Comparison of ENCODE assay signal across 17 cellular contexts in genomic region chr5:150234606-150235547, GRCh38. TPM values are rescaled to one million over a fixed set of nuclear protein-coding genes. Genes with fewer than 3 reads are reported as not detected.
A peak's percentile ranks its signal among the peaks of the same experiment; 100 is the strongest.
DNase-seq lines count a peak whose midpoint lies in the region; ATAC-seq and TF ChIP-seq lines count a peak whose summit lies in the region.
"Had no signal": no experiment of that assay in that cellular context is flagged by ENCODE, and none has a peak within 500 bp of the region (broad histone marks: within the 10 kb centered on the region; RNA-seq: fewer than 3 reads in every experiment).

No MANE protein-coding gene starts in this region.

- TF ChIP-seq CTCF in osteoblast (IDR thresholded peaks at IDR 0.05; ENCODE audit: extremely low read depth, low read depth, low read length), result no peak

- no peak overlapping the region for H3K27ac ChIP-seq in osteoblast (ENCODE audit: low read depth, low read length)
- H3K27ac ChIP-seq: 22Rv1, foreskin keratinocyte, parathyroid adenoma had no signal

- CTCF ChIA-PET in activated CD4-positive, alpha-beta memory T cell treated with anti-CD3 and anti-CD28 coated beads for 36 hours (lab: Charles Lee), result interaction anchor here (0.7 kb wide), 1 partner anchor 17 kb away, joined by 3 read pairs; no protein-coding TSS in a partner anchor

- H3K4me1 Mint-ChIP-seq in dendritic cell treated with granulocyte-macrophage colony-stimulating factor and Interleukin-4, amounts not matched to agents 40 ng/mL and 50 ng/mL, for 4 days (ENCODE audit: low read depth), result peaks cover 27% of the 10 kb centered on the region
- no peaks in the 10 kb centered on the region for H3K4me1 Mint-ChIP-seq in activated CD4-positive, alpha-beta memory T cell treated with anti-CD3 and anti-CD28 coated beads for 36 hours (ENCODE audit: low read depth)
- H3K4me1 Mint-ChIP-seq: activated naive CD4-positive, alpha-beta T cell treated with anti-CD3 and anti-CD28 coated beads, Interleukin-2, amount 50 U/mL, for 24 hours had no signal

- no peaks in the 10 kb centered on the region for H3K27me3 ChIP-seq in osteoblast (ENCODE audit: insufficient read depth, low read length)
- H3K27me3 ChIP-seq: BE2C, foreskin keratinocyte had no signal

- H3K36me3 ChIP-seq in osteoblast (ENCODE audit: insufficient read depth, low read length), result no peaks in the 10 kb centered on the region
- H3K36me3 ChIP-seq: BE2C had no signal

- intact Hi-C loops in dendritic cell treated with granulocyte-macrophage colony-stimulating factor and Interleukin-4, amounts not matched to agents 40 ng/mL and 50 ng/mL, for 4 days (cut with micrococcal nuclease), result no loop called here
- intact Hi-C loops in activated CD4-positive, alpha-beta memory T cell treated with anti-CD3 and anti-CD28 coated beads for 36 hours (cut with micrococcal nuclease), result no loop called here

- H3K36me3 Mint-ChIP-seq in dendritic cell treated with granulocyte-macrophage colony-stimulating factor and Interleukin-4, amounts not matched to agents 40 ng/mL and 50 ng/mL, for 4 days (ENCODE audit: low read depth), result no peaks in the 10 kb centered on the region
- no peaks in the 10 kb centered on the region for H3K36me3 Mint-ChIP-seq in activated CD4-positive, alpha-beta memory T cell treated with anti-CD3 and anti-CD28 coated beads for 36 hours
- H3K36me3 Mint-ChIP-seq: activated naive CD4-positive, alpha-beta T cell treated with anti-CD3 and anti-CD28 coated beads, Interleukin-2, amount 50 U/mL, for 24 hours had no signal

- no peaks in the 10 kb centered on the region for H3K4me1 ChIP-seq in osteoblast (ENCODE audit: insufficient read depth, low read length)
- H3K4me1 ChIP-seq: BE2C, foreskin keratinocyte, parathyroid adenoma had no signal

- no peak overlapping the region for H3K4me3 Mint-ChIP-seq in dendritic cell treated with granulocyte-macrophage colony-stimulating factor and Interleukin-4, amounts not matched to agents 40 ng/mL and 50 ng/mL, for 4 days
- no peak overlapping the region for H3K4me3 Mint-ChIP-seq in activated CD4-positive, alpha-beta memory T cell treated with anti-CD3 and anti-CD28 coated beads for 36 hours
- H3K4me3 Mint-ChIP-seq: activated naive CD4-positive, alpha-beta T cell treated with anti-CD3 and anti-CD28 coated beads, Interleukin-2, amount 50 U/mL, for 24 hours had no signal

- peak; percentile 41 for DNase-seq in DMS 273 (lab: John Stamatoyannopoulos, UW; ENCODE audit: unreplicated experiment)
- no peak for DNase-seq in DMS 273 treated with DMSO at 0.1 percent for 48 hours (lab: John Stamatoyannopoulos, UW)
- peak; percentile 66 for DNase-seq in osteoblast (ENCODE audit: insufficient read length, low spot score, missing footprints)
- no peak for DNase-seq in activated CD4-positive, alpha-beta memory T cell treated with anti-CD3 and anti-CD28 coated beads for 36 hours
- no peak for DNase-seq in activated naive CD4-positive, alpha-beta T cell treated with anti-CD3 and anti-CD28 coated beads, Interleukin-2, amount 50 U/mL, for 16 hours
- no peak for DNase-seq in NCI-H446 (lab: John Stamatoyannopoulos, UW)
- DNase-seq: BE2C, foreskin keratinocyte, NCI-H187, PC-3, SW 1271 had no signal

- no peaks in the 10 kb centered on the region for H3K9me3 Mint-ChIP-seq in dendritic cell treated with granulocyte-macrophage colony-stimulating factor and Interleukin-4, amounts not matched to agents 40 ng/mL and 50 ng/mL, for 4 days
- no peaks in the 10 kb centered on the region for H3K9me3 Mint-ChIP-seq in activated CD4-positive, alpha-beta memory T cell treated with anti-CD3 and anti-CD28 coated beads for 36 hours
- H3K9me3 Mint-ChIP-seq: activated naive CD4-positive, alpha-beta T cell treated with anti-CD3 and anti-CD28 coated beads, Interleukin-2, amount 50 U/mL, for 24 hours had no signal

- peaks cover 1% of the 10 kb centered on the region for H3K27me3 Mint-ChIP-seq in dendritic cell treated with granulocyte-macrophage colony-stimulating factor and Interleukin-4, amounts not matched to agents 40 ng/mL and 50 ng/mL, for 4 days
- H3K27me3 Mint-ChIP-seq in activated CD4-positive, alpha-beta memory T cell treated with anti-CD3 and anti-CD28 coated beads for 36 hours, result no peaks in the 10 kb centered on the region
- H3K27me3 Mint-ChIP-seq: activated naive CD4-positive, alpha-beta T cell treated with anti-CD3 and anti-CD28 coated beads, Interleukin-2, amount 50 U/mL, for 24 hours had no signal

- H3K9me3 ChIP-seq in osteoblast (ENCODE audit: low read depth, low read length), result no peaks in the 10 kb centered on the region
- H3K9me3 ChIP-seq: BE2C had no signal

- peak; percentile 51 for ATAC-seq in HG02885 (IDR thresholded peaks at IDR 0.05; ENCODE audit: poor library complexity, unreplicated experiment)
- ATAC-seq: foreskin keratinocyte, PC-3 had no signal

- POLR2A ChIA-PET in activated CD4-positive, alpha-beta memory T cell treated with anti-CD3 and anti-CD28 coated beads for 36 hours (lab: Charles Lee), result no interaction called here

- H3K4me2 ChIP-seq in osteoblast (ENCODE audit: insufficient read depth, low read length), result no peak overlapping the region
- H3K4me2 ChIP-seq: smooth muscle cell had no signal

- H3K4me3 ChIP-seq in osteoblast (ENCODE audit: insufficient read depth, low read length), result no peak overlapping the region
- H3K4me3 ChIP-seq: smooth muscle cell had no signal

- H2AFZ ChIP-seq in osteoblast (ENCODE audit: low read length), result no peak overlapping the region
- H2AFZ ChIP-seq: parathyroid adenoma had no signal

- H3K79me2 ChIP-seq in osteoblast (ENCODE audit: insufficient read depth, low read length), result no peaks in the 10 kb centered on the region
- H3K79me2 ChIP-seq: parathyroid adenoma had no signal

- no peaks in the 10 kb centered on the region for H4K20me1 ChIP-seq in osteoblast (ENCODE audit: insufficient read depth, low read length)

- peak overlapping the region; percentile 74 for H3K27ac Mint-ChIP-seq in dendritic cell treated with granulocyte-macrophage colony-stimulating factor and Interleukin-4, amounts not matched to agents 40 ng/mL and 50 ng/mL, for 4 days
- H3K27ac Mint-ChIP-seq in activated CD4-positive, alpha-beta memory T cell treated with anti-CD3 and anti-CD28 coated beads for 36 hours, result no peak overlapping the region
- H3K27ac Mint-ChIP-seq: activated naive CD4-positive, alpha-beta T cell treated with anti-CD3 and anti-CD28 coated beads, Interleukin-2, amount 50 U/mL, for 24 hours had no signal

RNA-seq across cellular contexts. Expression of gene SLC6A7, which starts 45.0 kb away (rescaled TPM):
- under 0.01 TPM in 1 of 2 replicates, not detected in the other for total RNA-seq in osteoblast
- not detected for total RNA-seq in activated CD4-positive, alpha-beta memory T cell treated with anti-CD3 and anti-CD28 coated beads for 36 hours
- total RNA-seq: foreskin keratinocyte, smooth muscle cell had no signal

RNA-seq across cellular contexts. Expression of gene CAMK2A, which starts 54.7 kb away (rescaled TPM):
- 0.36 and 0.88 TPM in 2 replicates for total RNA-seq in osteoblast
- total RNA-seq in activated CD4-positive, alpha-beta memory T cell treated with anti-CD3 and anti-CD28 coated beads for 36 hours, result not detected

Comparison
In these comparisons a context has a peak if more than half of its experiments do, and no peak if none do; other contexts are left out.
1. DNase-seq: peak in DMS 273 (single experiment) and osteoblast (single experiment); none in DMS 273 treated with DMSO at 0.1 percent for 48 hours (single experiment), activated CD4-positive, alpha-beta memory T cell treated with anti-CD3 and anti-CD28 coated beads for 36 hours (single experiment), activated naive CD4-positive, alpha-beta T cell treated with anti-CD3 and anti-CD28 coated beads, Interleukin-2, amount 50 U/mL, for 16 hours (single experiment) and NCI-H446 (0 of 2).